14 cellular contexts compared by ENCODE assay signal in genomic region chr7:90828601-90829000, GRCh38.
DNase-seq lines count a peak whose midpoint lies in the region; ATAC-seq, FAIRE-seq and TF ChIP-seq lines count a peak whose summit lies in the region.
"Had no signal": no experiment of that assay in that cellular context is flagged by ENCODE, and none has a peak within 500 bp of the region (broad histone marks: within the 10 kb centered on the region; RNA-seq: fewer than 3 reads in every experiment).

No MANE protein-coding gene starts in this region.

- H4K5ac ChIP-seq in IMR-90 (ENCODE audit: low read depth, low read length): no peak overlapping the region

- H2AK5ac ChIP-seq in IMR-90 (ENCODE audit: low read depth, low read length): no peak overlapping the region

- H3K56ac ChIP-seq in IMR-90 (ENCODE audit: extremely low read depth, insufficient read depth, low read length): no peak overlapping the region

- no peak overlapping the region for H3K4me3 ChIP-seq in GM23248
- H3K4me3 ChIP-seq in IMR-90 (ENCODE audit: insufficient read depth, low read depth, low read length): no peak overlapping the region
- H3K4me3 ChIP-seq in bronchial epithelial cell (ENCODE audit: low read depth, low read length): no peak overlapping the region
- no peak overlapping the region for H3K4me3 ChIP-seq in fibroblast of pulmonary artery (replicated peaks; ENCODE audit: low read depth, low read length)
- H3K4me3 ChIP-seq: GM23338 had no signal

- no peak overlapping the region for H2BK15ac ChIP-seq in IMR-90 (ENCODE audit: low read depth, low read length)

- peaks cover 59% of the 10 kb centered on the region for H3K4me1 ChIP-seq in GM23248 (ENCODE audit: insufficient read depth)
- H3K4me1 ChIP-seq in IMR-90 (ENCODE audit: control insufficient read depth, insufficient read depth, low read length): peaks cover 6% of the 10 kb centered on the region

- no peak overlapping the region for H3K4ac ChIP-seq in IMR-90 (ENCODE audit: low read depth, low read length)

- H3K36me3 ChIP-seq in GM23248 (ENCODE audit: low read depth) (no peaks in the 10 kb centered on the region), IMR-90 (ENCODE audit: control insufficient read depth, insufficient read depth, low read length) (no peaks in the 10 kb centered on the region), bronchial epithelial cell (ENCODE audit: control insufficient read depth, insufficient read depth, low read length) (no peaks in the 10 kb centered on the region)

- peak overlapping the region; percentile 24 for H3K27ac ChIP-seq in GM23248
- H3K27ac ChIP-seq in IMR-90 (ENCODE audit: insufficient read depth, low read length): no peak overlapping the region

- peaks cover 54% of the 10 kb centered on the region for H3F3A ChIP-seq in GM23248 (ENCODE audit: insufficient read depth)

- ATAC-seq in IMR-90 (ENCODE audit: low read depth) (no peak), HG03196 (IDR thresholded peaks at IDR 0.05; ENCODE audit: unreplicated experiment) (no peak), GM18498 (IDR thresholded peaks at IDR 0.05; ENCODE audit: unreplicated experiment) (no peak), GM18502 (IDR thresholded peaks at IDR 0.05; ENCODE audit: poor library complexity, unreplicated experiment) (no peak)
- ATAC-seq: GM23338 had no signal

- no peak for TF ChIP-seq RAD21 in IMR-90 (IDR thresholded peaks at IDR 0.05; ENCODE audit: low read length)

- peaks cover 37% of the 10 kb centered on the region for H3K79me2 ChIP-seq in GM23248 (ENCODE audit: insufficient read depth)

- TF ChIP-seq CTCF in IMR-90 (conservative IDR thresholded peaks at IDR 0.05; ENCODE audit: low read depth, low read length): no peak
- no peak for TF ChIP-seq CTCF in bronchial epithelial cell (IDR thresholded peaks at IDR 0.05; ENCODE audit: insufficient read depth, low read length, severe bottlenecking)
- TF ChIP-seq CTCF in fibroblast of pulmonary artery (IDR thresholded peaks at IDR 0.05; ENCODE audit: low read length, missing control alignments): no peak

- in situ Hi-C loops in GM23248 (cut with MboI) (no loop called here), IMR-90 (cut with MboI; ENCODE audit: low sequenced_read_pairs) (no loop called here)

- intact Hi-C loops in IMR-90 (cut with micrococcal nuclease): no loop called here

- H3K9ac ChIP-seq in GM23248 (no peak overlapping the region), IMR-90 (ENCODE audit: low read depth, low read length) (no peak overlapping the region)

- no peak overlapping the region for H2AK9ac ChIP-seq in IMR-90 (replicated peaks; ENCODE audit: low read depth, low read length, poor library complexity)

- H2BK120ac ChIP-seq in IMR-90 (ENCODE audit: low read depth, low read length): no peak overlapping the region

- WGBS in GM23248 (ENCODE audit: low coverage in 1 of 2, low lambda C conversion rate in 2 of 2, missing lambda C conversion rate in 2 of 2), 2 experiments: 19 to 22% methylated on average over 3 of the region's 3 CpGs
- no CpG with 5 or more reads among the region's 3 CpGs for WGBS in IMR-90 (ENCODE audit: extremely low coverage in 2 of 2, insufficient read length in 1 of 2), 2 experiments

- H2AFZ ChIP-seq in GM23248 (no peak overlapping the region), IMR-90 (replicated peaks; ENCODE audit: low read length, poor library complexity) (no peak overlapping the region)
- H2AFZ ChIP-seq: GM23338 had no signal

- no peak for FAIRE-seq in bronchial epithelial cell (lab: Jason Lieb, UNC)

- peak; percentile 59 for DNase-seq in GM23248
- DNase-seq in IMR-90: peak; percentile 32
- peak; percentile 8 for DNase-seq in bronchial epithelial cell (ENCODE audit: low read depth)
- DNase-seq in fibroblast of pulmonary artery (ENCODE audit: low read depth): peak; percentile 21
- DNase-seq in H4 (ENCODE audit: low spot score): no peak
- DNase-seq: CD4-positive, alpha-beta T cell; DMS53; NCI-H1930; NCI-H2171; NCI-H446 treated with DMSO at 0.1 percent for 48 hours had no signal

- POLR2A ChIA-PET in IMR-90 (lab: Charles Lee; ENCODE audit: unreplicated experiment): no interaction called here

- no peak for TF ChIP-seq POLR2A in IMR-90 (IDR thresholded peaks at IDR 0.05; ENCODE audit: low read depth, low read length)

- H3K18ac ChIP-seq in IMR-90 (ENCODE audit: low read depth, low read length): no peak overlapping the region

- H3K14ac ChIP-seq in IMR-90 (replicated peaks; ENCODE audit: low read depth, low read length): no peak overlapping the region

- no peak overlapping the region for H3K23ac ChIP-seq in IMR-90 (ENCODE audit: low read depth, low read length)

- H3K9me2 ChIP-seq in GM23248 (ENCODE audit: insufficient read depth): no peaks in the 10 kb centered on the region

- H3K27me3 ChIP-seq in GM23248 (replicated peaks; ENCODE audit: insufficient read depth): no peaks in the 10 kb centered on the region
- no peaks in the 10 kb centered on the region for H3K27me3 ChIP-seq in IMR-90 (ENCODE audit: control insufficient read depth, insufficient read depth, low read length)
- no peaks in the 10 kb centered on the region for H3K27me3 ChIP-seq in bronchial epithelial cell (ENCODE audit: control insufficient read depth, insufficient read depth, low read length)

- no peak overlapping the region for H4K8ac ChIP-seq in IMR-90 (ENCODE audit: low read depth in 2 of 2, low read length in 2 of 2)

- H3K4me2 ChIP-seq in GM23248 (ENCODE audit: unreplicated experiment) (peak overlapping the region; percentile 21), IMR-90 (ENCODE audit: low read depth, low read length) (no peak overlapping the region)
- H3K4me2 ChIP-seq: GM23338 had no signal

- H2BK5ac ChIP-seq in IMR-90 (ENCODE audit: low read depth, low read length, poor library complexity, severe bottlenecking): no peak overlapping the region

- peaks cover 3% of the 10 kb centered on the region; the same call in 1 of the 2 replicates for H3K9me1 ChIP-seq in IMR-90 (ENCODE audit: insufficient read depth, low read length)

- no peak overlapping the region for H4K91ac ChIP-seq in IMR-90 (ENCODE audit: insufficient read depth, low read depth, low read length)

- CTCF ChIA-PET in IMR-90 (lab: Yijun Ruan, JAX): no interaction called here

- H3K9me3 ChIP-seq in GM23248 (ENCODE audit: low read depth) (no peaks in the 10 kb centered on the region), IMR-90 (ENCODE audit: control insufficient read depth, insufficient read depth, low read length) (peaks cover 9% of the 10 kb centered on the region)

- dilution Hi-C loops in IMR-90 (cut with HindIII; ENCODE audit: low sequenced_read_pairs, unreplicated experiment): no loop called here

- BruUV-seq in IMR-90 (replicated peaks; lab: Mats Ljungman, UMichigan): no TSS peak

- no peaks in the 10 kb centered on the region for H4K20me1 ChIP-seq in GM23248 (ENCODE audit: insufficient read depth)
- H4K20me1 ChIP-seq in IMR-90 (ENCODE audit: insufficient read depth, low read length): no peaks in the 10 kb centered on the region

- H3K79me1 ChIP-seq in IMR-90 (ENCODE audit: low read depth in 1 of 2, low read length in 2 of 2): peaks cover 0 to 7% of the 10 kb centered on the region in 2 experiments; a peak in 2 of 4 replicates

- no peak overlapping the region for H2BK20ac ChIP-seq in IMR-90 (ENCODE audit: low read depth, low read length)

TF ChIP-seq in IMR-90, 13 proteins besides CTCF, POLR2A, EP300 and RAD21:
- TF ChIP-seq CEBPB (IDR thresholded peaks at IDR 0.05; ENCODE audit: low read depth, low read length) (peak; percentile 75), MXI1 (IDR thresholded peaks at IDR 0.05; ENCODE audit: borderline replicate concordance, low read depth, low read length) (no peak)
